ENCODE assay signal across 8 cellular contexts in the genomic region with DNA sequence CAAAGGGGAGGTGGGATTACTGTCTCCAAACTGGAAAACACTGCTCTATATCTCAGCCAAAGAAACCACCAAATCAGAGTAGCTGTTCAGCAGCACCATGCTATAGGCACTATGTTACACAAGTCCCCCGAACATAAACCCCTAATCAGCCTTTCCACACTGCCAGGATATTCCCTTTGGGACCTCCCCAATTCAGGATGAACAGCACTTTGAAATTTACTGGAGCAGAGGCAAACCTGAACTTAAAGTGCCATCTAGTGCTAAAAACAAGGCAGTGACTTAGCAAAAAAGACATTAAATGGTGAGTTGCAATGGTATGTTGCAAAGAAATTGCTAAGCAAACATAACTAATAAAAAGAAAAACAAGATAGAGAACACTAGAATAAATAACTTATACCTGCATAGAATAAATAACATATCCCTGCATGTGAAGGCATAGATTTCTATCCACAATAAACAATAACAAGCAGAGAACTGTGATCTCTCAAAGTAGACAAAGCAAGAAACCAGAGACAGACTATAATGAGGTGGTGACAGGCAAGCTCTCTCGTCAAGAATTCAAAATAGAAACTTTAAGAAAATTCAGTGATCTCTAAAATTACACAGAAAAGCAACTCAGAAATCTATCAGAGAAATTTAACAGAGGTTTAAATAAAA.
A peak's percentile ranks its signal among the peaks of the same experiment; 100 is the strongest.
DNase-seq lines count a peak whose midpoint lies in the region; ATAC-seq, FAIRE-seq and TF ChIP-seq lines count a peak whose summit lies in the region.

No MANE protein-coding gene starts in this region.

- no peak overlapping the region for H3K27ac Mint-ChIP-seq in Caco-2 (ENCODE audit: unreplicated experiment)

- no peak overlapping the region for H3K4me3 ChIP-seq in Caco-2 (ENCODE audit: low read depth, low read length)
- no peak overlapping the region for H3K4me3 ChIP-seq in foreskin fibroblast (ENCODE audit: low read depth in 1 of 2, low read length in 2 of 2)

- POLR2A ChIA-PET in Caco-2 (lab: Charles Lee): no interaction called here

- no peak for ATAC-seq in HG02870 (IDR thresholded peaks at IDR 0.05; ENCODE audit: unreplicated experiment)

- DNase-seq in Caco-2 (peak in 1 of 2 experiments; percentile 26), HS-5 (ENCODE audit: low read depth) (peak; percentile 48), RCC 7860 (ENCODE audit: low spot score) (peak; percentile 18), foreskin fibroblast (peak; percentile 2 to 16), NCI-H226 (no peak)
- DNase-seq in stimulated activated CD4-positive, alpha-beta T cell treated with anti-CD3 and anti-CD28 coated beads, Interleukin-15, amount 100 ng/mL, for 24 hours: no peak
- no peak for DNase-seq in activated CD4-positive, CD25-positive, alpha-beta regulatory T cell (lab: John Stamatoyannopoulos, UW)

- peak; percentile 32 to 45 for TF ChIP-seq CTCF in Caco-2 (IDR thresholded peaks at IDR 0.05; ENCODE audit: insufficient read depth in 1 of 2, low read depth in 1 of 2, low read length in 1 of 2, severe bottlenecking in 1 of 2, unreplicated experiment in 1 of 2)
- TF ChIP-seq CTCF in foreskin fibroblast (IDR thresholded peaks at IDR 0.05; ENCODE audit: low read depth, low read length): no peak

- H3K4me1 ChIP-seq in Caco-2: no peaks in the 10 kb centered on the region

- 0 out of 2 replicates have a peak, but pooled peaks cover 4% of the 10 kb centered on the region for H3K9me3 ChIP-seq in Caco-2

- no peaks in the 10 kb centered on the region for H3K36me3 ChIP-seq in Caco-2 (ENCODE audit: control insufficient read depth, insufficient read depth, low read length)

- CTCF ChIA-PET in Caco-2 (lab: Charles Lee): no interaction called here

- FAIRE-seq in RCC 7860 (lab: Jason Lieb, UNC): no peak

- H3K4me1 Mint-ChIP-seq in Caco-2 (ENCODE audit: low read depth, unreplicated experiment): no peaks in the 10 kb centered on the region

- no TSS peak for BruUV-seq in Caco-2 (replicated peaks; lab: Mats Ljungman, UMichigan)

- H3K9me3 Mint-ChIP-seq in Caco-2 (ENCODE audit: unreplicated experiment): no peaks in the 10 kb centered on the region

- H3K27me3 ChIP-seq in Caco-2 (replicated peaks; ENCODE audit: control insufficient read depth, insufficient read depth, low read length): no peaks in the 10 kb centered on the region

- intact Hi-C loops in Caco-2 (cut with micrococcal nuclease; ENCODE audit: unreplicated experiment): loop anchor here (1.0 kb wide), 1 partner anchor 496 kb away; no protein-coding TSS in a partner anchor

- no peak overlapping the region for H3K4me3 Mint-ChIP-seq in Caco-2 (ENCODE audit: unreplicated experiment)

- no peaks in the 10 kb centered on the region for H3K36me3 Mint-ChIP-seq in Caco-2 (ENCODE audit: insufficient read depth, unreplicated experiment)

- no peaks in the 10 kb centered on the region for H3K27me3 Mint-ChIP-seq in Caco-2 (ENCODE audit: insufficient read depth, unreplicated experiment)

Comparison
In these comparisons a context has a peak if more than half of its experiments do, and no peak if none do; other contexts are left out.
1. DNase-seq: peak in HS-5 (single experiment), RCC 7860 (single experiment) and foreskin fibroblast (2 of 2); none in NCI-H226 (single experiment), stimulated activated CD4-positive, alpha-beta T cell treated with anti-CD3 and anti-CD28 coated beads, Interleukin-15, amount 100 ng/mL, for 24 hours (single experiment) and activated CD4-positive, CD25-positive, alpha-beta regulatory T cell (0 of 4).